Comparison of ENCODE assay signal across 8 cellular contexts in the genomic region with DNA sequence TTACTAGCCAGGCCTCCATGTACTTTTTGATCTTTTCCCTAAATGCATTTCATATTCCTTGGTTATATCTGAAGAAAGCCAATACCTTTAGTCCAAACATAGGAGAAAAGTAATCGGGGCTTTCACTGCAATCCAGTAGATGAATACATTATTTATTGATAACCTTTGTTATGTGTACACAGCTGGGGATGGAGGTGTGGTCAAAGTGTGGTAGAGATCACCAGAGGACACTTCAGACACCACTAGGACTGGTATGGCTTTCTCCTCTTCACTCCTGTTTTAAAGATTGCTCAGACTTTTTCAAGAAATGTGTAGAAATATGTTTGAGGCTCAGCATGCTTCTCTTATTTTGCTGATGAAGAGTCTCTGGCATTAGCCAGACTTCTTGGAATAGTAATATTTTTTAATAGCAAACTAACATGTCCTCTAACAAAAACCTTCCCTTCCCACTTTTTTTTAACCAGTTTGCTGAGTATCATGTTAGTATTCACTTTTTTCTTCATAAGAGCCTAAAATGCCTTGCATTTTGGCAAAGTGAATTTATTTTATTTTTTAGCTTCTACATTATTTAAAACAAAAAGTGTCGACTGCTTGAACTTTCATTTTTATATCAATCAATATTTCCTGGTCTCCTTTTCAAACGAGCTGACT.
DNase-seq lines count a peak whose midpoint lies in the region; ATAC-seq and TF ChIP-seq lines count a peak whose summit lies in the region.

No MANE protein-coding gene starts in this region.

- POLR2A ChIA-PET in activated B cell treated with CpG ODN at 0.5 μM for 24 hours (lab: Charles Lee): interaction anchor here (0.6 to 9.9 kb wide), 11 partner anchors 10 to 96 kb away, joined by 3 to 185 read pairs (median 11); a partner anchor contains a TSS

- no peaks in the 10 kb centered on the region for H3K27me3 ChIP-seq in SJCRH30

- peaks cover 76% of the 10 kb centered on the region for H3K4me1 Mint-ChIP-seq in activated B cell treated with CpG ODN at 0.5 μM for 24 hours

- peak overlapping the region; percentile 84 for H3K4me3 Mint-ChIP-seq in activated B cell treated with CpG ODN at 0.5 μM for 24 hours

- no peaks in the 10 kb centered on the region for H3K27me3 Mint-ChIP-seq in activated B cell treated with CpG ODN at 0.5 μM for 24 hours

- H3K36me3 ChIP-seq in mucosa of descending colon (ENCODE audit: low read depth): no peaks in the 10 kb centered on the region
- H3K36me3 ChIP-seq in SJCRH30: no peaks in the 10 kb centered on the region

- peak overlapping the region; percentile 99 for H3K27ac Mint-ChIP-seq in activated B cell treated with CpG ODN at 0.5 μM for 24 hours

- no peaks in the 10 kb centered on the region for H3K9me3 ChIP-seq in mucosa of descending colon
- H3K9me3 ChIP-seq in SJCRH30 (replicated peaks): no peaks in the 10 kb centered on the region

- H3K9me3 Mint-ChIP-seq in activated B cell treated with CpG ODN at 0.5 μM for 24 hours: no peaks in the 10 kb centered on the region

- intact Hi-C loops in activated B cell treated with CpG ODN at 0.5 μM for 24 hours (cut with micrococcal nuclease): no loop called here
- intact Hi-C loops in mucosa of descending colon (cut with DNase I, micrococcal nuclease): loop anchor here in 1 of 2 donors (5.0 kb wide), 1 partner anchor 64 kb away; a partner anchor contains a TSS

- peak; percentile 33 for ATAC-seq in HG02623 (IDR thresholded peaks at IDR 0.05; ENCODE audit: unreplicated experiment)
- no peak for ATAC-seq in activated B cell treated with CpG ODN at 0.5 μM for 24 hours (ENCODE audit: low read depth)
- ATAC-seq in mucosa of descending colon: peak; percentile 77
- no peak for ATAC-seq in GM21367 (IDR thresholded peaks at IDR 0.05; ENCODE audit: unreplicated experiment)

- CTCF ChIA-PET in activated B cell treated with CpG ODN at 0.5 μM for 24 hours (lab: Charles Lee): interaction anchor here (1.0 to 1.9 kb wide), 5 partner anchors 9 to 66 kb away, joined by 3 to 6 read pairs (median 4); a partner anchor contains a TSS

- H3K4me3 ChIP-seq in mucosa of descending colon: no peak overlapping the region
- no peak overlapping the region for H3K4me3 ChIP-seq in SJCRH30

- DNase-seq in EH (ENCODE audit: low read depth) (peak; percentile 19), activated B cell treated with CpG ODN at 0.5 μM for 24 hours (no peak), mucosa of descending colon (peak in 1 of 3 donors; percentile 68), SJCRH30 (no peak), midbrain (lab: John Stamatoyannopoulos, UW) (no peak)
- no peak for DNase-seq in stimulated activated CD8-positive, alpha-beta memory T cell treated with anti-CD3 and anti-CD28 coated beads, Interleukin-4, amount 100 ng/mL, for 48 hours

- no peak for TF ChIP-seq CTCF in activated B cell treated with CpG ODN at 0.5 μM for 24 hours (IDR thresholded peaks at IDR 0.05)
- TF ChIP-seq CTCF in mucosa of descending colon (IDR thresholded peaks at IDR 0.05): no peak

- no peak overlapping the region for H3K27ac ChIP-seq in SJCRH30

- H3K4me1 ChIP-seq in mucosa of descending colon (ENCODE audit: low read depth) (no peaks in the 10 kb centered on the region), SJCRH30 (no peaks in the 10 kb centered on the region)

- H3K36me3 Mint-ChIP-seq in activated B cell treated with CpG ODN at 0.5 μM for 24 hours (ENCODE audit: low read depth): peaks cover 6% of the 10 kb centered on the region

Comparison
In these comparisons a context has a peak if more than half of its experiments do, and no peak if none do; other contexts are left out.
1. ATAC-seq: peak in HG02623 (single experiment) and mucosa of descending colon (single experiment); none in activated B cell treated with CpG ODN at 0.5 μM for 24 hours (single experiment) and GM21367 (single experiment).